Comparison of ENCODE assay signal across 1 cellular context in the genomic region with DNA sequence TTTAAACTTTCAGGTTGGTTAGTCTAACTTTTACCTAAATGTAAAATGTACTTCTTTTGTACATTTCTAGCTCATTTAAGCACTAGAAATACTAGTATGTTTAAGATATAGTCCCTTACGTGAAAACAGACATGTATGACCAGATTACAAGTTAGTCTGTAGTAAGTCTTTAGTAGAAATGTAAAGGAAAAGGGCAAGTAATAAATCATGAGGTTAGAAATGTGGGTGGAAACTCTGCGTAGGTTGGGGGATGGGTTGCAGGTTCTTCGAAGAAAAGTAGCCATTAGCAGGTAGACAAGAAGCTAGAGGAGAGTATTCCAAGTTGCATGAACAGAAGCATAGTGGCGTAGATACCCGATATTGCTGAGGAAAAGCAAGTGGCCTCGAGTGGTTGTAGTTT.
TF ChIP-seq lines count a peak whose summit lies in the region.

No MANE protein-coding gene starts in this region.

TF ChIP-seq in K562, 482 proteins besides CTCF, POLR2A, EP300 and RAD21:
- TF ChIP-seq EP400 (IDR thresholded peaks at IDR 0.05) (no peak), MEIS2 (IDR thresholded peaks at IDR 0.05; ENCODE audit: partially characterized antibody) (peak; percentile 64)
- TF ChIP-seq, protein P1, sequence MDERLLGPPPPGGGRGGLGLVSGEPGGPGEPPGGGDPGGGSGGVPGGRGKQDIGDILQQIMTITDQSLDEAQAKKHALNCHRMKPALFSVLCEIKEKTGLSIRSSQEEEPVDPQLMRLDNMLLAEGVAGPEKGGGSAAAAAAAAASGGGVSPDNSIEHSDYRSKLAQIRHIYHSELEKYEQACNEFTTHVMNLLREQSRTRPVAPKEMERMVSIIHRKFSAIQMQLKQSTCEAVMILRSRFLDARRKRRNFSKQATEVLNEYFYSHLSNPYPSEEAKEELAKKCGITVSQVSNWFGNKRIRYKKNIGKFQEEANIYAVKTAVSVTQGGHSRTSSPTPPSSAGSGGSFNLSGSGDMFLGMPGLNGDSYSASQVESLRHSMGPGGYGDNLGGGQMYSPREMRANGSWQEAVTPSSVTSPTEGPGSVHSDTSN (CRISPR knock-in tag; IDR thresholded peaks at IDR 0.05; ENCODE audit: low read depth): no peak
- TF ChIP-seq, protein P1 (tag; conservative IDR thresholded peaks at IDR 0.05; ENCODE audit: low read depth): peak; percentile 47
- TF ChIP-seq, protein P2, sequence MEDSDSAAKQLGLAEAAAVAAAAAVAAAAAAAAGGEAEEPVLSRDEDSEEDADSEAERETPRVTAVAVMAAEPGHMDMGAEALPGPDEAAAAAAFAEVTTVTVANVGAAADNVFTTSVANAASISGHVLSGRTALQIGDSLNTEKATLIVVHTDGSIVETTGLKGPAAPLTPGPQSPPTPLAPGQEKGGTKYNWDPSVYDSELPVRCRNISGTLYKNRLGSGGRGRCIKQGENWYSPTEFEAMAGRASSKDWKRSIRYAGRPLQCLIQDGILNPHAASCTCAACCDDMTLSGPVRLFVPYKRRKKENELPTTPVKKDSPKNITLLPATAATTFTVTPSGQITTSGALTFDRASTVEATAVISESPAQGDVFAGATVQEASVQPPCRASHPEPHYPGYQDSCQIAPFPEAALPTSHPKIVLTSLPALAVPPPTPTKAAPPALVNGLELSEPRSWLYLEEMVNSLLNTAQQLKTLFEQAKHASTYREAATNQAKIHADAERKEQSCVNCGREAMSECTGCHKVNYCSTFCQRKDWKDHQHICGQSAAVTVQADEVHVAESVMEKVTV (CRISPR knock-in tag; IDR thresholded peaks at IDR 0.05): no peak
- TF ChIP-seq, protein P3, sequence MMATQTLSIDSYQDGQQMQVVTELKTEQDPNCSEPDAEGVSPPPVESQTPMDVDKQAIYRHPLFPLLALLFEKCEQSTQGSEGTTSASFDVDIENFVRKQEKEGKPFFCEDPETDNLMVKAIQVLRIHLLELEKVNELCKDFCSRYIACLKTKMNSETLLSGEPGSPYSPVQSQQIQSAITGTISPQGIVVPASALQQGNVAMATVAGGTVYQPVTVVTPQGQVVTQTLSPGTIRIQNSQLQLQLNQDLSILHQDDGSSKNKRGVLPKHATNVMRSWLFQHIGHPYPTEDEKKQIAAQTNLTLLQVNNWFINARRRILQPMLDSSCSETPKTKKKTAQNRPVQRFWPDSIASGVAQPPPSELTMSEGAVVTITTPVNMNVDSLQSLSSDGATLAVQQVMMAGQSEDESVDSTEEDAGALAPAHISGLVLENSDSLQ (IDR thresholded peaks at IDR 0.05): peak; percentile 58
